ENCODE assay signal across 12 cellular contexts in genomic region chr9:134283111-134283515, GRCh38. TPM values are rescaled to one million over a fixed set of nuclear protein-coding genes. Genes with fewer than 3 reads are reported as not detected.
DNase-seq lines count a peak whose midpoint lies in the region; ATAC-seq and TF ChIP-seq lines count a peak whose summit lies in the region.
"Had no signal": no experiment of that assay in that cellular context is flagged by ENCODE, and none has a peak within 500 bp of the region (broad histone marks: within the 10 kb centered on the region; RNA-seq: fewer than 3 reads in every experiment).

No MANE protein-coding gene starts in this region.

- DNase-seq in COR-L47 (lab: John Stamatoyannopoulos, UW) (peak; percentile 78), Peyer's patch (peak in 2 of 3 donors; percentile 61 to 63), foreskin keratinocyte (peak; percentile 27 to 56), putamen (ENCODE audit: low spot score) (peak; percentile 56), GDM1 (lab: John Stamatoyannopoulos, UW) (no peak), GM13976 (ENCODE audit: low spot score) (no peak)
- DNase-seq in stimulated activated effector memory CD8-positive, alpha-beta T cell treated with anti-CD3 and anti-CD28 coated beads, Interleukin-12 subunit alpha, Interleukin-12 subunit beta, amount 100 ng/mL, for 72 hours (ENCODE audit: low spot score in 2 of 2), result no peak
- no peak for DNase-seq in activated CD4-positive, alpha-beta T cell treated with anti-CD3 and anti-CD28 coated beads, Interleukin-2, amount 50 U/mL, for 1 hour
- DNase-seq: DND-41, MM.1S had no signal

- no peaks in the 10 kb centered on the region for H3K27me3 ChIP-seq in Peyer's patch
- peaks cover 28% of the 10 kb centered on the region for H3K27me3 ChIP-seq in foreskin keratinocyte

- H3K4me1 Mint-ChIP-seq in stimulated activated effector memory CD8-positive, alpha-beta T cell treated with anti-CD3 and anti-CD28 coated beads, Interleukin-12 subunit alpha, Interleukin-12 subunit beta, amount 100 ng/mL, for 72 hours, result peaks cover 12% of the 10 kb centered on the region
- H3K4me1 Mint-ChIP-seq: activated naive CD4-positive, alpha-beta T cell treated with anti-CD3 and anti-CD28 coated beads, Interleukin-2, amount 50 U/mL, for 24 hours had no signal

- H3K36me3 ChIP-seq in Peyer's patch, result no peaks in the 10 kb centered on the region

- H3K4me3 Mint-ChIP-seq in stimulated activated effector memory CD8-positive, alpha-beta T cell treated with anti-CD3 and anti-CD28 coated beads, Interleukin-12 subunit alpha, Interleukin-12 subunit beta, amount 100 ng/mL, for 72 hours, result no peak overlapping the region
- H3K4me3 Mint-ChIP-seq: activated naive CD4-positive, alpha-beta T cell treated with anti-CD3 and anti-CD28 coated beads, Interleukin-2, amount 50 U/mL, for 24 hours; T-helper 1 cell treated with Interleukin-12 subunit alpha and Interleukin-12 subunit beta and Interleukin-4 antibody, amounts not matched to agents 30 μg/mL and 1 μg/mL, for 36 hours had no signal

- H3K4me1 ChIP-seq in Peyer's patch, result peaks cover 0 to 14% (median 0%) of the 10 kb centered on the region in 4 donors
- H3K4me1 ChIP-seq in foreskin keratinocyte, result no peaks in the 10 kb centered on the region

- TF ChIP-seq CTCF in Peyer's patch (IDR thresholded peaks at IDR 0.05), result no peak
- TF ChIP-seq CTCF in foreskin keratinocyte (conservative IDR thresholded peaks at IDR 0.05), result no peak
- no peak for TF ChIP-seq CTCF in GM13976 (IDR thresholded peaks at IDR 0.05; ENCODE audit: borderline replicate concordance, control extremely low read depth, extremely low read depth, insufficient read depth, missing control alignments)

- TF ChIP-seq POLR2A in Peyer's patch (IDR thresholded peaks at IDR 0.05), result no peak

- no peak overlapping the region for H3K27ac Mint-ChIP-seq in stimulated activated effector memory CD8-positive, alpha-beta T cell treated with anti-CD3 and anti-CD28 coated beads, Interleukin-12 subunit alpha, Interleukin-12 subunit beta, amount 100 ng/mL, for 72 hours
- H3K27ac Mint-ChIP-seq: activated naive CD4-positive, alpha-beta T cell treated with anti-CD3 and anti-CD28 coated beads, Interleukin-2, amount 50 U/mL, for 24 hours; T-helper 1 cell treated with Interleukin-12 subunit alpha and Interleukin-12 subunit beta and Interleukin-4 antibody, amounts not matched to agents 30 μg/mL and 1 μg/mL, for 36 hours had no signal

- no peak overlapping the region for H3K4me3 ChIP-seq in Peyer's patch

- no peaks in the 10 kb centered on the region for H3K9me3 ChIP-seq in Peyer's patch

- ATAC-seq in foreskin keratinocyte, result peak; percentile 40
- no peak for ATAC-seq in stimulated activated effector memory CD8-positive, alpha-beta T cell treated with anti-CD3 and anti-CD28 coated beads, Interleukin-12 subunit alpha, Interleukin-12 subunit beta, amount 100 ng/mL, for 72 hours

- H3K27ac ChIP-seq in Peyer's patch (no peak overlapping the region), foreskin keratinocyte (no peak overlapping the region)

- no peaks in the 10 kb centered on the region for H3K36me3 Mint-ChIP-seq in stimulated activated effector memory CD8-positive, alpha-beta T cell treated with anti-CD3 and anti-CD28 coated beads, Interleukin-12 subunit alpha, Interleukin-12 subunit beta, amount 100 ng/mL, for 72 hours
- H3K36me3 Mint-ChIP-seq: activated naive CD4-positive, alpha-beta T cell treated with anti-CD3 and anti-CD28 coated beads, Interleukin-2, amount 50 U/mL, for 24 hours had no signal

- H3K9me3 Mint-ChIP-seq in stimulated activated effector memory CD8-positive, alpha-beta T cell treated with anti-CD3 and anti-CD28 coated beads, Interleukin-12 subunit alpha, Interleukin-12 subunit beta, amount 100 ng/mL, for 72 hours, result no peaks in the 10 kb centered on the region
- H3K9me3 Mint-ChIP-seq: activated naive CD4-positive, alpha-beta T cell treated with anti-CD3 and anti-CD28 coated beads, Interleukin-2, amount 50 U/mL, for 24 hours; T-helper 1 cell treated with Interleukin-12 subunit alpha and Interleukin-12 subunit beta and Interleukin-4 antibody, amounts not matched to agents 30 μg/mL and 1 μg/mL, for 36 hours had no signal

- in situ Hi-C loops in GM13976 (cut with MboI; ENCODE audit: low sequenced_read_pairs, unreplicated experiment), result no loop called here

RNA-seq across cellular contexts. Expression of gene RXRA, which starts 43.1 kb away (rescaled TPM):
- total RNA-seq in Peyer's patch, result 10 to 100 TPM; 54.5 to 83.6 (median 65.4) TPM
- total RNA-seq in foreskin keratinocyte, result 24.1 and 25.2 TPM in 2 replicates
- polyA plus RNA-seq in foreskin keratinocyte, result 16.5 and 18.3 TPM in 2 replicates

Comparison
In these comparisons a context has a peak if more than half of its experiments do, and no peak if none do; other contexts are left out.
1. DNase-seq: peak in COR-L47 (single experiment), Peyer's patch (2 of 3), foreskin keratinocyte (2 of 2) and putamen (single experiment); none in stimulated activated effector memory CD8-positive, alpha-beta T cell treated with anti-CD3 and anti-CD28 coated beads, Interleukin-12 subunit alpha, Interleukin-12 subunit beta, amount 100 ng/mL, for 72 hours (0 of 2), GDM1 (single experiment), activated CD4-positive, alpha-beta T cell treated with anti-CD3 and anti-CD28 coated beads, Interleukin-2, amount 50 U/mL, for 1 hour (single experiment) and GM13976 (single experiment).